ENCODE assay signal across 1 cellular context in the genomic region with DNA sequence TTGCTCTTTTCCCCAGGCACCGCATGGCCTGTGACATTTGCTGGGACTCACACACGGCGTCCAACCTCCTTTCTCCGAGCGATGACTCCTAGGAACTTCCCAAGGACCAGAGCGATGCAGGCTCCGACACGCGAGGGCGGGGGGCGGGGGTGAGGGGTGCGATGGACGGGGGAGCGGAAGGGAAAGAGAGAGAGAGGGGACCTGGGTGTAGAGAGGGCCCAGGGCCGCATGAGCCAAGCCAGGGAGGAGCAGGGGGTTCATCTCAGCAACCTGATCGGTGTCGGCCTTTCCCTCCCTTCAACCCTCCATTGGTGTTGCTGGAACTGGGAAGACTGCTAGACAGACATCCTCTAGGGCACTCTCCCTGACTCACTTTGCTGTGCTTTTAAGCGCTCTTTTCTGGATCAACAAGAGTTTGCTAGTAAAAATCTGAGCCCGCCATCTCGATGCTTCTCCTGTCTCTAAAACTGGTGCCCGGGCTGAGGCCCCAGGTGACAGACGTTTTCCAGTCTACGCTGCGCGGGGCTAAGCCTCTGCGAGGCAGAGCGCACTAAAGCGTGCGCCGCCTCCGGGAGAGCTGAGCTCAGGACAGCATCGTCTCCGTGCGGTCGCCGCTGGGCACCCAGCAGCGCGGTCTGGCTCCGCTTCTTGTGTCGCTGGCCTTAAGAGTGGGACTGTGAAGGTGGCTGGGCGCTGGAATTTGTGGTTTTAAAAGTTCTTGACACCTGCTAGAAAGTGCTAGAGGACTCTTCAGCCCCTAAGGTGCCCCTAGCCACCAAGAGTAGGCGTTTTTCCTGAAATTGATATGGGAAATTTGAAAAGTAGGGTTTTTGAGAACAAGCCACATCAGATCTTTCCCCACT.
TF ChIP-seq lines count a peak whose summit lies in the region.

No MANE protein-coding gene starts in this region.

TF ChIP-seq in GM12878, 131 proteins besides CTCF, POLR2A, EP300 and RAD21 (continued from another document):
- TF ChIP-seq NRF1 (conservative IDR thresholded peaks at IDR 0.05; ENCODE audit: low read depth, low read length) (no peak), MEF2B (IDR thresholded peaks at IDR 0.05; ENCODE audit: partially characterized antibody, poor library complexity, severe bottlenecking) (no peak)
TF ChIP-seq in GM12878: peak in this region for 1.
